2 cellular contexts compared by ENCODE assay signal in the genomic region with DNA sequence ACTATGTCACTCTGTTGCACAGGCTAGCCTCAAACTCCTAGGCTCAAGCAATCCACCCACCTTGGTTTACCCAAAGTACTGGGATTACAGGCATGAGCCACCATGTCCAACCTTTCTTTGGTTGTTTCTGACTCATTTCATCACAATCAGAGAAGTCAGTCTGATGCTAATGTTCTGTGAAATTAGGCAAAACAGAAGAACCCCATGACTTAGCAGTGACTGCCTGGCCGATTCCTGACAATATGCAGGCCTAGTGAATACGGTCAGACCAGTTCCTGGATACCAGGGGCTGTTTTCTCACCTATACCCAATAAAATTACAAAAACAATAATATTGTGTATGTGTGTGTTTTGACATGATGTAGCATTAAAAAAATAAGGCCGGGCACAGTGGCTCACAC.
TF ChIP-seq lines count a peak whose summit lies in the region.

No MANE protein-coding gene starts in this region.

TF ChIP-seq in A549, 52 proteins besides CTCF, POLR2A, EP300 and RAD21:
- TF ChIP-seq RNF2 (IDR thresholded peaks at IDR 0.05; ENCODE audit: borderline replicate concordance, low read depth) (no peak), NR3C1 (IDR thresholded peaks at IDR 0.05) (no peak), CEBPB (IDR thresholded peaks at IDR 0.05) (no peak)
- TF ChIP-seq, protein P1, sequence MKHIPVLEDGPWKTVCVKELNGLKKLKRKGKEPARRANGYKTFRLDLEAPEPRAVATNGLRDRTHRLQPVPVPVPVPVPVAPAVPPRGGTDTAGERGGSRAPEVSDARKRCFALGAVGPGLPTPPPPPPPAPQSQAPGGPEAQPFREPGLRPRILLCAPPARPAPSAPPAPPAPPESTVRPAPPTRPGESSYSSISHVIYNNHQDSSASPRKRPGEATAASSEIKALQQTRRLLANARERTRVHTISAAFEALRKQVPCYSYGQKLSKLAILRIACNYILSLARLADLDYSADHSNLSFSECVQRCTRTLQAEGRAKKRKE (CRISPR knock-in tag; IDR thresholded peaks at IDR 0.05; ENCODE audit: low read depth): no peak

TF ChIP-seq in K562, 482 proteins besides CTCF, POLR2A, EP300 and RAD21:
- TF ChIP-seq TBP (optimal IDR thresholded peaks at IDR 0.05; ENCODE audit: low read depth, low read length) (peak; percentile 6), CXXC5 (CRISPR knock-in tag; IDR thresholded peaks at IDR 0.05) (no peak), KAT7 (CRISPR knock-in tag; IDR thresholded peaks at IDR 0.05; ENCODE audit: borderline replicate concordance) (no peak), RFX5 (IDR thresholded peaks at IDR 0.05; ENCODE audit: low read depth, low read length) (no peak), XRCC5 (IDR thresholded peaks at IDR 0.05; ENCODE audit: low read depth, low read length) (no peak), SNRNP70 (optimal IDR thresholded peaks at IDR 0.05; ENCODE audit: low read depth, low read length) (no peak), ETV5 (CRISPR knock-in tag; IDR thresholded peaks at IDR 0.05; ENCODE audit: low read depth) (0 out of 2 replicates have a peak, but pooled peaks have one; percentile 16), KLF6 (CRISPR knock-in tag; IDR thresholded peaks at IDR 0.05; ENCODE audit: borderline replicate concordance) (no peak), CEBPG (CRISPR knock-in tag; IDR thresholded peaks at IDR 0.05) (0 out of 2 replicates have a peak, but pooled peaks have one; percentile 8), CEBPG (tag; conservative IDR thresholded peaks at IDR 0.05 in 1 of 2, IDR thresholded peaks at IDR 0.05 in 1 of 2) (no peak), ZNF175 (CRISPR knock-in tag; IDR thresholded peaks at IDR 0.05; ENCODE audit: low read depth) (peak; percentile 36; the same call in 1 of the 2 replicates)
- TF ChIP-seq, protein P2, sequence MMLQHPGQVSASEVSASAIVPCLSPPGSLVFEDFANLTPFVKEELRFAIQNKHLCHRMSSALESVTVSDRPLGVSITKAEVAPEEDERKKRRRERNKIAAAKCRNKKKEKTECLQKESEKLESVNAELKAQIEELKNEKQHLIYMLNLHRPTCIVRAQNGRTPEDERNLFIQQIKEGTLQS (IDR thresholded peaks at IDR 0.05): 0 out of 2 replicates have a peak, but pooled peaks have one; percentile 19
- TF ChIP-seq, protein P2 (CRISPR knock-in tag; conservative IDR thresholded peaks at IDR 0.05): no peak
